Comparison of ENCODE assay signal across 16 cellular contexts in the genomic region with DNA sequence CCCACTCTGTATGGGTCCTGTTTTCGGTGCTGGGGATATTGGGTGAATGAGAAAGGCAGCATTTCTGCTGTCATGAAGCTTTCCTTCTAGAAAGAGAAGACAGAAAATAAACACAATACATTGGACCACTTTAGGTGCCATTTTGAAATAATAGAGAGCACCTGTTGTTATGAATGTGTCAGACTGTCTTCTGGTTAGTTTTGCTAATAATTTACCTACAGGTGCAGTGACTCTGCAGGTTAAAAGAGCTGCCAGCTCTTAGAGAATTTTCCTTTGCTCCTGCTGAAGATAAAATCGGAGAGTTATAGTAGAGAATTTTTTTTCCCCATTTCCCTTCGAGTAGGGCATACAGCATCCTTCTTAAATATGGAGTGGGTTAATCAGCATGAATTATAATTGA.
"Had no signal": no experiment of that assay in that cellular context is flagged by ENCODE, and none has a peak within 500 bp of the region (broad histone marks: within the 10 kb centered on the region; RNA-seq: fewer than 3 reads in every experiment).

No MANE protein-coding gene starts in this region.

- ATAC-seq: activated naive CD4-positive, alpha-beta T cell treated with anti-CD3 and anti-CD28 coated beads, Interleukin-2, amount 50 U/mL, for 72 hours; left lung had no signal

- H3K27ac Mint-ChIP-seq: activated naive CD4-positive, alpha-beta T cell treated with anti-CD3 and anti-CD28 coated beads, Interleukin-2, amount 50 U/mL, for 72 hours; activated T-cell treated with anti-CD3 and anti-CD28 coated beads, Interleukin-2, amount 50 U/mL, for 24 hours; memory B cell had no signal

- H3K4me3 Mint-ChIP-seq: activated T-cell treated with anti-CD3 and anti-CD28 coated beads, Interleukin-2, amount 50 U/mL, for 24 hours; memory B cell had no signal

- DNase-seq: activated CD4-positive, alpha-beta T cell treated with anti-CD3 and anti-CD28 coated beads, Interleukin-2, amount 50 U/mL, for 4 hours; activated CD4-positive, CD25-positive, alpha-beta regulatory T cell treated with anti-CD3 and anti-CD28 coated beads, Interleukin-2, amount 50 U/mL, for 72 hours; activated effector memory CD4-positive, alpha-beta T cell treated with Interleukin-2 at 50 U/mL for 16 hours; activated T-cell treated with anti-CD3 and anti-CD28 coated beads, Interleukin-2, amount 50 U/mL, for 24 hours; anterior cingulate cortex; dorsolateral prefrontal cortex; esophagus squamous epithelium; foreskin fibroblast; left lung; sigmoid colon; stimulated activated CD4-positive, alpha-beta T cell treated with anti-CD3 and anti-CD28 coated beads, Interleukin-2, amount 100 ng/mL, for 24 hours; stimulated activated naive CD4-positive, alpha-beta T cell; T-helper 9 cell; upper lobe of left lung had no signal

- H3K9me3 Mint-ChIP-seq: activated naive CD4-positive, alpha-beta T cell treated with anti-CD3 and anti-CD28 coated beads, Interleukin-2, amount 50 U/mL, for 72 hours; activated T-cell treated with anti-CD3 and anti-CD28 coated beads, Interleukin-2, amount 50 U/mL, for 24 hours; memory B cell had no signal

- H3K4me1 Mint-ChIP-seq: memory B cell had no signal

- H3K36me3 Mint-ChIP-seq: activated naive CD4-positive, alpha-beta T cell treated with anti-CD3 and anti-CD28 coated beads, Interleukin-2, amount 50 U/mL, for 72 hours; memory B cell had no signal
